ENCODE assay signal across 3 cellular contexts in the genomic region with DNA sequence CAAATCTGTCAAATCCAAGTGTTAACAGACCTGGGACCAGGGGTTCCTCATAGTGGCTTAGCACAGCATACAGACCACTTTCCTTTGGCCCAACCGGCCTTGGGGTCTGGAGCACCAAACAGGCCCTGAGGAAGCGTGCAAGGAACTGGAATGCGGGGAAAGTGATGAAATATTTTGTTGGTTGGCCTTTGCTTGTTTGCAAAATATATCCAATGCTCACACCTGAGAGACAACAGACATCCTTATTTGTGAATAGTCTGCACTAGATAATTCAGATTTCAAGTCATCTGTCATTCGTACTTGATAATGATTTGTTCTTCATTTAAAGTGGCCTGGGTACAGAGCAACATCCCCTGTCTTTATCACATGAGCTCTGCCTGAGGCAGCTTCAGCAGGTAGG.
TF ChIP-seq lines count a peak whose summit lies in the region.

No MANE protein-coding gene starts in this region.

TF ChIP-seq in SK-N-SH, 30 proteins besides CTCF, POLR2A, EP300 and RAD21 (continued from another document):
- TF ChIP-seq, protein P1, sequence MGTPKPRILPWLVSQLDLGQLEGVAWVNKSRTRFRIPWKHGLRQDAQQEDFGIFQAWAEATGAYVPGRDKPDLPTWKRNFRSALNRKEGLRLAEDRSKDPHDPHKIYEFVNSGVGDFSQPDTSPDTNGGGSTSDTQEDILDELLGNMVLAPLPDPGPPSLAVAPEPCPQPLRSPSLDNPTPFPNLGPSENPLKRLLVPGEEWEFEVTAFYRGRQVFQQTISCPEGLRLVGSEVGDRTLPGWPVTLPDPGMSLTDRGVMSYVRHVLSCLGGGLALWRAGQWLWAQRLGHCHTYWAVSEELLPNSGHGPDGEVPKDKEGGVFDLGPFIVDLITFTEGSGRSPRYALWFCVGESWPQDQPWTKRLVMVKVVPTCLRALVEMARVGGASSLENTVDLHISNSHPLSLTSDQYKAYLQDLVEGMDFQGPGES (IDR thresholded peaks at IDR 0.05; ENCODE audit: low read depth, low read length) = no peak
- TF ChIP-seq, protein P2, sequence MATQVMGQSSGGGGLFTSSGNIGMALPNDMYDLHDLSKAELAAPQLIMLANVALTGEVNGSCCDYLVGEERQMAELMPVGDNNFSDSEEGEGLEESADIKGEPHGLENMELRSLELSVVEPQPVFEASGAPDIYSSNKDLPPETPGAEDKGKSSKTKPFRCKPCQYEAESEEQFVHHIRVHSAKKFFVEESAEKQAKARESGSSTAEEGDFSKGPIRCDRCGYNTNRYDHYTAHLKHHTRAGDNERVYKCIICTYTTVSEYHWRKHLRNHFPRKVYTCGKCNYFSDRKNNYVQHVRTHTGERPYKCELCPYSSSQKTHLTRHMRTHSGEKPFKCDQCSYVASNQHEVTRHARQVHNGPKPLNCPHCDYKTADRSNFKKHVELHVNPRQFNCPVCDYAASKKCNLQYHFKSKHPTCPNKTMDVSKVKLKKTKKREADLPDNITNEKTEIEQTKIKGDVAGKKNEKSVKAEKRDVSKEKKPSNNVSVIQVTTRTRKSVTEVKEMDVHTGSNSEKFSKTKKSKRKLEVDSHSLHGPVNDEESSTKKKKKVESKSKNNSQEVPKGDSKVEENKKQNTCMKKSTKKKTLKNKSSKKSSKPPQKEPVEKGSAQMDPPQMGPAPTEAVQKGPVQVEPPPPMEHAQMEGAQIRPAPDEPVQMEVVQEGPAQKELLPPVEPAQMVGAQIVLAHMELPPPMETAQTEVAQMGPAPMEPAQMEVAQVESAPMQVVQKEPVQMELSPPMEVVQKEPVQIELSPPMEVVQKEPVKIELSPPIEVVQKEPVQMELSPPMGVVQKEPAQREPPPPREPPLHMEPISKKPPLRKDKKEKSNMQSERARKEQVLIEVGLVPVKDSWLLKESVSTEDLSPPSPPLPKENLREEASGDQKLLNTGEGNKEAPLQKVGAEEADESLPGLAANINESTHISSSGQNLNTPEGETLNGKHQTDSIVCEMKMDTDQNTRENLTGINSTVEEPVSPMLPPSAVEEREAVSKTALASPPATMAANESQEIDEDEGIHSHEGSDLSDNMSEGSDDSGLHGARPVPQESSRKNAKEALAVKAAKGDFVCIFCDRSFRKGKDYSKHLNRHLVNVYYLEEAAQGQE (IDR thresholded peaks at IDR 0.05; ENCODE audit: low read depth, low read length) = no peak
- TF ChIP-seq GATA2 (CRISPR knock-in tag; IDR thresholded peaks at IDR 0.05) = peak; percentile 34; the same call in 1 of the 2 replicates
- TF ChIP-seq CHD2 (IDR thresholded peaks at IDR 0.05; ENCODE audit: low read length, partially characterized antibody) = peak; percentile 20
- TF ChIP-seq, protein P3, sequence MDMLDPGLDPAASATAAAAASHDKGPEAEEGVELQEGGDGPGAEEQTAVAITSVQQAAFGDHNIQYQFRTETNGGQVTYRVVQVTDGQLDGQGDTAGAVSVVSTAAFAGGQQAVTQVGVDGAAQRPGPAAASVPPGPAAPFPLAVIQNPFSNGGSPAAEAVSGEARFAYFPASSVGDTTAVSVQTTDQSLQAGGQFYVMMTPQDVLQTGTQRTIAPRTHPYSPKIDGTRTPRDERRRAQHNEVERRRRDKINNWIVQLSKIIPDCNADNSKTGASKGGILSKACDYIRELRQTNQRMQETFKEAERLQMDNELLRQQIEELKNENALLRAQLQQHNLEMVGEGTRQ (IDR thresholded peaks at IDR 0.05; ENCODE audit: borderline replicate concordance, low read depth, low read length) = no peak
- no peak for TF ChIP-seq FOSL2 (IDR thresholded peaks at IDR 0.05; ENCODE audit: borderline replicate concordance, low read depth)
- no peak for TF ChIP-seq RFX5 (IDR thresholded peaks at IDR 0.05; ENCODE audit: low read length)
TF ChIP-seq in SK-N-SH: peak in this region for 3.

TF ChIP-seq in SK-N-SH treated with all-trans-retinoic acid at 6 μM for 48 hours, 23 proteins besides CTCF, POLR2A, EP300 and RAD21 (continued from another document):
- TF ChIP-seq, protein P4, sequence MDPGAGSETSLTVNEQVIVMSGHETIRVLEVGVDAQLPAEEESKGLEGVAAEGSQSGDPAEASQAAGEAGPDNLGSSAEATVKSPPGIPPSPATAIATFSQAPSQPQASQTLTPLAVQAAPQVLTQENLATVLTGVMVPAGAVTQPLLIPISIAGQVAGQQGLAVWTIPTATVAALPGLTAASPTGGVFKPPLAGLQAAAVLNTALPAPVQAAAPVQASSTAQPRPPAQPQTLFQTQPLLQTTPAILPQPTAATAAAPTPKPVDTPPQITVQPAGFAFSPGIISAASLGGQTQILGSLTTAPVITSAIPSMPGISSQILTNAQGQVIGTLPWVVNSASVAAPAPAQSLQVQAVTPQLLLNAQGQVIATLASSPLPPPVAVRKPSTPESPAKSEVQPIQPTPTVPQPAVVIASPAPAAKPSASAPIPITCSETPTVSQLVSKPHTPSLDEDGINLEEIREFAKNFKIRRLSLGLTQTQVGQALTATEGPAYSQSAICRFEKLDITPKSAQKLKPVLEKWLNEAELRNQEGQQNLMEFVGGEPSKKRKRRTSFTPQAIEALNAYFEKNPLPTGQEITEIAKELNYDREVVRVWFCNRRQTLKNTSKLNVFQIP (CRISPR knock-in tag; IDR thresholded peaks at IDR 0.05; ENCODE audit: borderline replicate concordance, low read depth) = no peak
- TF ChIP-seq, protein P5, sequence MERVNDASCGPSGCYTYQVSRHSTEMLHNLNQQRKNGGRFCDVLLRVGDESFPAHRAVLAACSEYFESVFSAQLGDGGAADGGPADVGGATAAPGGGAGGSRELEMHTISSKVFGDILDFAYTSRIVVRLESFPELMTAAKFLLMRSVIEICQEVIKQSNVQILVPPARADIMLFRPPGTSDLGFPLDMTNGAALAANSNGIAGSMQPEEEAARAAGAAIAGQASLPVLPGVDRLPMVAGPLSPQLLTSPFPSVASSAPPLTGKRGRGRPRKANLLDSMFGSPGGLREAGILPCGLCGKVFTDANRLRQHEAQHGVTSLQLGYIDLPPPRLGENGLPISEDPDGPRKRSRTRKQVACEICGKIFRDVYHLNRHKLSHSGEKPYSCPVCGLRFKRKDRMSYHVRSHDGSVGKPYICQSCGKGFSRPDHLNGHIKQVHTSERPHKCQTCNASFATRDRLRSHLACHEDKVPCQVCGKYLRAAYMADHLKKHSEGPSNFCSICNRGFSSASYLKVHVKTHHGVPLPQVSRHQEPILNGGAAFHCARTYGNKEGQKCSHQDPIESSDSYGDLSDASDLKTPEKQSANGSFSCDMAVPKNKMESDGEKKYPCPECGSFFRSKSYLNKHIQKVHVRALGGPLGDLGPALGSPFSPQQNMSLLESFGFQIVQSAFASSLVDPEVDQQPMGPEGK (CRISPR knock-in tag; IDR thresholded peaks at IDR 0.05; ENCODE audit: borderline replicate concordance) = no peak
- TF ChIP-seq ZNF70 (CRISPR knock-in tag; IDR thresholded peaks at IDR 0.05) (no peak), PPARA (CRISPR knock-in tag; IDR thresholded peaks at IDR 0.05; ENCODE audit: borderline replicate concordance) (no peak), ZNF565 (CRISPR knock-in tag; conservative IDR thresholded peaks at IDR 0.05; ENCODE audit: low read depth) (no peak), ESRRG (CRISPR knock-in tag; IDR thresholded peaks at IDR 0.05) (no peak), ZC3H10 (CRISPR knock-in tag; IDR thresholded peaks at IDR 0.05) (no peak), CSDC2 (CRISPR knock-in tag; IDR thresholded peaks at IDR 0.05) (no peak), ZFP30 (CRISPR knock-in tag; IDR thresholded peaks at IDR 0.05) (no peak), BACH2 (CRISPR knock-in tag; IDR thresholded peaks at IDR 0.05; ENCODE audit: borderline replicate concordance) (no peak), ZNF8 (CRISPR knock-in tag; IDR thresholded peaks at IDR 0.05) (no peak), SNAI2 (CRISPR knock-in tag; IDR thresholded peaks at IDR 0.05) (no peak), GLIS3 (CRISPR knock-in tag; IDR thresholded peaks at IDR 0.05) (no peak)
- TF ChIP-seq, protein P6, sequence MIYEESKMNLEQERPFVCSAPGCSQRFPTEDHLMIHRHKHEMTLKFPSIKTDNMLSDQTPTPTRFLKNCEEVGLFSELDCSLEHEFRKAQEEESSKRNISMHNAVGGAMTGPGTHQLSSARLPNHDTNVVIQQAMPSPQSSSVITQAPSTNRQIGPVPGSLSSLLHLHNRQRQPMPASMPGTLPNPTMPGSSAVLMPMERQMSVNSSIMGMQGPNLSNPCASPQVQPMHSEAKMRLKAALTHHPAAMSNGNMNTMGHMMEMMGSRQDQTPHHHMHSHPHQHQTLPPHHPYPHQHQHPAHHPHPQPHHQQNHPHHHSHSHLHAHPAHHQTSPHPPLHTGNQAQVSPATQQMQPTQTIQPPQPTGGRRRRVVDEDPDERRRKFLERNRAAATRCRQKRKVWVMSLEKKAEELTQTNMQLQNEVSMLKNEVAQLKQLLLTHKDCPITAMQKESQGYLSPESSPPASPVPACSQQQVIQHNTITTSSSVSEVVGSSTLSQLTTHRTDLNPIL (CRISPR knock-in tag; IDR thresholded peaks at IDR 0.05; ENCODE audit: low read depth) = no peak

TF ChIP-seq in liver, 16 proteins besides CTCF, POLR2A, EP300 and RAD21 (continued from another document):
- TF ChIP-seq, protein P2 (IDR thresholded peaks at IDR 0.05) = no peak
- TF ChIP-seq RXRA (IDR thresholded peaks at IDR 0.05) = no peak
- TF ChIP-seq FOXA1 (IDR thresholded peaks at IDR 0.05) = no peak
- no peak for TF ChIP-seq FOXA2 (IDR thresholded peaks at IDR 0.05)
- no peak for TF ChIP-seq YY1 (IDR thresholded peaks at IDR 0.05)
- no peak for TF ChIP-seq NR2F2 (IDR thresholded peaks at IDR 0.05)
- TF ChIP-seq SP1 (IDR thresholded peaks at IDR 0.05) = no peak
- TF ChIP-seq TAF1 (conservative IDR thresholded peaks at IDR 0.05) = no peak
- TF ChIP-seq, protein P7, sequence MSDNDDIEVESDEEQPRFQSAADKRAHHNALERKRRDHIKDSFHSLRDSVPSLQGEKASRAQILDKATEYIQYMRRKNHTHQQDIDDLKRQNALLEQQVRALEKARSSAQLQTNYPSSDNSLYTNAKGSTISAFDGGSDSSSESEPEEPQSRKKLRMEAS (IDR thresholded peaks at IDR 0.05) = no peak
- TF ChIP-seq JUND (IDR thresholded peaks at IDR 0.05) = no peak
